ENCODE assay signal across 20 cellular contexts in the genomic region with DNA sequence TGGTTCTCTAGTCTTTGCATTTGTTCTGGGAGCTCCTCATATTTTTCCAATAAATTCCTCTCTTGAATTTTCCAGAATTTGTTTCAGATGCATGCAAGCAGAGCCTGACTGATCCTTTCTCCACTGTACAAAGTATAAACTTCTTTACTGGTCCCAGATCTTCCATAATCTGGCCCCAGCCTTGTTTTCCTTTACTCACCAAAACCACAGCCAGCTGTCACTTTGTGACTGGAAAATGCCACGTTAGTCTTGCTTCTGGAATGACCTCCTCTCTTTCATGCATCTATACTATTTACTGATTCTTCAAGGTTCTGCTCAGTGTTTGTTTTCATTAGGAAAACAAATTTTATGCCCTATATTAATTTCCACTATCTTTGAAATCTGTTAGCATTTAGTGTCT.
DNase-seq lines count a peak whose midpoint lies in the region; ATAC-seq lines count a peak whose summit lies in the region.
"Had no signal": no experiment of that assay in that cellular context is flagged by ENCODE, and none has a peak within 500 bp of the region (broad histone marks: within the 10 kb centered on the region; RNA-seq: fewer than 3 reads in every experiment).

No MANE protein-coding gene starts in this region.

- no peak overlapping the region for H2BK5ac ChIP-seq in mesenchymal stem cell (ENCODE audit: low read depth, low read length, poor library complexity, severe bottlenecking)

- H3K27me3 ChIP-seq in mesenchymal stem cell (ENCODE audit: control insufficient read depth in 1 of 2, insufficient read depth in 1 of 2, low read length in 2 of 2), result no peaks in the 10 kb centered on the region

- DNase-seq in AG08395 (ENCODE audit: low spot score), result peak; percentile 18
- peak; percentile 4 for DNase-seq in GM04504 (ENCODE audit: low read depth)
- peak; percentile 11 for DNase-seq in RPMI7951 (ENCODE audit: low read depth)
- DNase-seq in mesenchymal stem cell, result peak; percentile 37
- DNase-seq in stimulated activated CD4-positive, alpha-beta T cell treated with anti-CD3 and anti-CD28 coated beads, Interleukin-1b, Interleukin-23, amount 100 ng/mL, for 48 hours, result no peak
- no peak for DNase-seq in SKM-1 (lab: John Stamatoyannopoulos, UW; ENCODE audit: unreplicated experiment)
- no peak for DNase-seq in SIG-M5 treated with dmso at 0.1 percent for 504 hours (lab: John Stamatoyannopoulos, UW; ENCODE audit: unreplicated experiment)
- DNase-seq: 8988T; CD4-positive, CD25-positive, alpha-beta regulatory T cell; DMS153; KG1; NCI-H1105 treated with DMSO at 0.1 percent for 48 hours; NCI-H2081; NCI-H2171; NCI-H345; NCI-H524 treated with DMSO at 0.1 percent for 48 hours; OCI-M1; Right ventricle myocardium superior had no signal

- no CpG with 5 or more reads among the region's 1 CpG for WGBS in mesenchymal stem cell

- H3K4me3 ChIP-seq in mesenchymal stem cell (ENCODE audit: insufficient read depth in 1 of 2, low read depth in 1 of 2, low read length in 2 of 2), result no peak overlapping the region
- H3K4me3 ChIP-seq: SK-N-MC had no signal

- no peak overlapping the region for H4K91ac ChIP-seq in mesenchymal stem cell (ENCODE audit: low read length)

- no peak overlapping the region for H2BK120ac ChIP-seq in mesenchymal stem cell (ENCODE audit: low read depth, low read length)

- H3K36me3 ChIP-seq in mesenchymal stem cell (ENCODE audit: control insufficient read depth in 1 of 2, insufficient read depth in 2 of 2, low read depth in 1 of 2, low read length in 2 of 2), result no peaks in the 10 kb centered on the region

- H4K8ac ChIP-seq in mesenchymal stem cell (ENCODE audit: low read length), result no peak overlapping the region

- H2AK5ac ChIP-seq in mesenchymal stem cell (ENCODE audit: low read length, severe bottlenecking), result no peak overlapping the region

- no peak overlapping the region for H2BK15ac ChIP-seq in mesenchymal stem cell (ENCODE audit: low read depth, poor library complexity, severe bottlenecking)

- H2AFZ ChIP-seq in mesenchymal stem cell (ENCODE audit: low read depth, low read length), result no peak overlapping the region

- no peaks in the 10 kb centered on the region for H3K9me3 ChIP-seq in mesenchymal stem cell (ENCODE audit: control insufficient read depth, low read length)

- no peak overlapping the region for H3K23ac ChIP-seq in mesenchymal stem cell (ENCODE audit: low read length in 2 of 2)

- no peak overlapping the region for H3K14ac ChIP-seq in mesenchymal stem cell (ENCODE audit: low read length in 2 of 2)

- H3K27ac ChIP-seq in mesenchymal stem cell (ENCODE audit: low read length, poor library complexity, severe bottlenecking), result no peak overlapping the region
- H3K27ac ChIP-seq: SK-N-MC had no signal

- no peak overlapping the region for H3K18ac ChIP-seq in mesenchymal stem cell (ENCODE audit: low read depth in 1 of 2, low read length in 2 of 2)

- no peak overlapping the region for H2BK12ac ChIP-seq in mesenchymal stem cell (ENCODE audit: low read length in 2 of 2)

- no peak for ATAC-seq in GM18498 (IDR thresholded peaks at IDR 0.05; ENCODE audit: unreplicated experiment)

- no peak overlapping the region for H3K4ac ChIP-seq in mesenchymal stem cell (ENCODE audit: low read depth in 1 of 2, low read length in 2 of 2)

- H3K4me2 ChIP-seq in mesenchymal stem cell (ENCODE audit: low read length, poor library complexity, severe bottlenecking), result no peak overlapping the region

- no peaks in the 10 kb centered on the region for H3K4me1 ChIP-seq in mesenchymal stem cell (ENCODE audit: control insufficient read depth, insufficient read depth, low read depth, low read length)

- no peaks in the 10 kb centered on the region for H3K79me1 ChIP-seq in mesenchymal stem cell (replicated peaks; ENCODE audit: low read length, poor library complexity, severe bottlenecking)

- H3K9ac ChIP-seq in mesenchymal stem cell (ENCODE audit: low read length), result no peak overlapping the region

Comparison
In these comparisons a context has a peak if more than half of its experiments do, and no peak if none do; other contexts are left out.
1. DNase-seq: peak in AG08395 (single experiment), GM04504 (single experiment), RPMI7951 (single experiment) and mesenchymal stem cell (single experiment); none in stimulated activated CD4-positive, alpha-beta T cell treated with anti-CD3 and anti-CD28 coated beads, Interleukin-1b, Interleukin-23, amount 100 ng/mL, for 48 hours (single experiment), SKM-1 (single experiment) and SIG-M5 treated with dmso at 0.1 percent for 504 hours (single experiment).